20 cellular contexts compared by ENCODE assay signal in genomic region chr14:50953497-50953896, GRCh38.
"Had no signal": no experiment of that assay in that cellular context is flagged by ENCODE, and none has a peak within 500 bp of the region (broad histone marks: within the 10 kb centered on the region; RNA-seq: fewer than 3 reads in every experiment).

No MANE protein-coding gene starts in this region.

- ATAC-seq: heart left ventricle; left colon; left ventricle myocardium superior; natural killer cell treated with Interleukin-12 subunit alpha and Interleukin-12 subunit beta and Interleukin-15 and Interleukin-18, amount 100 ng/mL, for 72 hours; pancreas; right cardiac atrium had no signal

- H3K4me1 ChIP-seq: neural progenitor cell, pancreas had no signal

- H3K27me3 ChIP-seq: heart left ventricle, neural progenitor cell, pancreas had no signal

- H3K4me3 ChIP-seq: heart left ventricle, lung, neural progenitor cell, pancreas had no signal

- H3K9me3 ChIP-seq: pancreas had no signal

- DNase-seq: dermis blood vessel endothelial cell; effector CD4-positive, alpha-beta T cell; endodermal cell; foreskin melanocyte; heart left ventricle; hippocampal formation; left colon; left ventricle myocardium superior; mesenchymal stem cell; midbrain; occipital lobe; pancreas; right cardiac atrium; small intestine; stimulated activated CD4-positive, alpha-beta T cell treated with anti-CD3 and anti-CD28 coated beads, Interleukin-2, amount 100 ng/mL, for 48 hours; stimulated activated naive CD4-positive, alpha-beta T cell treated with Interleukin-2 at 50 U/mL for 16 hours; trophoblast cell had no signal

- H3K27ac ChIP-seq: heart left ventricle, neural progenitor cell, pancreas had no signal

- H3K36me3 ChIP-seq: heart left ventricle, neural progenitor cell, pancreas had no signal
